8 cellular contexts compared by ENCODE assay signal in genomic region chr1:15153842-15154479, GRCh38. TPM values are rescaled to one million over a fixed set of nuclear protein-coding genes. Genes with fewer than 3 reads are reported as not detected.
DNase-seq lines count a peak whose midpoint lies in the region; ATAC-seq and TF ChIP-seq lines count a peak whose summit lies in the region.

No MANE protein-coding gene starts in this region.

- H2BK5ac ChIP-seq in neuronal stem cell (ENCODE audit: low read length): peak overlapping the region; percentile 43

- no peak overlapping the region for H2BK12ac ChIP-seq in neuronal stem cell (ENCODE audit: low read length)

- H3K27me3 Mint-ChIP-seq in activated CD4-positive, alpha-beta T cell treated with anti-CD3 and anti-CD28 coated beads for 36 hours: peaks cover 48% of the 10 kb centered on the region
- peaks cover 38% of the 10 kb centered on the region for H3K27me3 Mint-ChIP-seq in activated naive CD4-positive, alpha-beta T cell treated with anti-CD3 and anti-CD28 coated beads for 36 hours (ENCODE audit: low read depth)
- peaks cover 11% of the 10 kb centered on the region for H3K27me3 Mint-ChIP-seq in glutamatergic neuron (ENCODE audit: unreplicated experiment)

- no peaks in the 10 kb centered on the region for H3K36me3 ChIP-seq in neuronal stem cell (replicated peaks in 1 of 2; ENCODE audit: control insufficient read depth in 2 of 2, insufficient read depth in 2 of 2, low read length in 2 of 2)

- H3K4me3 ChIP-seq in neuronal stem cell (ENCODE audit: low read length in 2 of 2): peak overlapping the region; percentile 62 to 87

- H3K4me1 ChIP-seq in neuronal stem cell (ENCODE audit: control insufficient read depth in 2 of 2, insufficient read depth in 1 of 2, low read depth in 1 of 2, low read length in 2 of 2): peaks cover 4 to 6% of the 10 kb centered on the region in 2 donors

- peak overlapping the region; percentile 79 for H3K9ac ChIP-seq in neuronal stem cell (ENCODE audit: low read depth, low read length, poor library complexity)

- no peak overlapping the region for H4K8ac ChIP-seq in neuronal stem cell (ENCODE audit: low read depth, low read length)

- H2AFZ ChIP-seq in neuronal stem cell (ENCODE audit: low read length): peak overlapping the region; percentile 98

- peak overlapping the region; percentile 81 for H3K18ac ChIP-seq in neuronal stem cell (ENCODE audit: low read length)

- no CpG with 5 or more reads among the region's 74 CpGs for WGBS in neuronal stem cell (ENCODE audit: extremely low coverage in 2 of 2, insufficient read length in 2 of 2, insufficient replicate concordance in 1 of 2), 2 donors

- H3K4me3 Mint-ChIP-seq in activated CD4-positive, alpha-beta T cell treated with anti-CD3 and anti-CD28 coated beads for 36 hours: peak overlapping the region; percentile 11
- H3K4me3 Mint-ChIP-seq in activated naive CD4-positive, alpha-beta T cell treated with anti-CD3 and anti-CD28 coated beads for 36 hours: peak overlapping the region; percentile 49
- peak overlapping the region; percentile 84 for H3K4me3 Mint-ChIP-seq in glutamatergic neuron (ENCODE audit: unreplicated experiment)

- ATAC-seq in activated CD4-positive, alpha-beta T cell treated with anti-CD3 and anti-CD28 coated beads for 36 hours: peak; percentile 40
- ATAC-seq in GM21529 (IDR thresholded peaks at IDR 0.05; ENCODE audit: unreplicated experiment) (no peak), HG02588 (IDR thresholded peaks at IDR 0.05; ENCODE audit: unreplicated experiment) (no peak)

- H2BK120ac ChIP-seq in neuronal stem cell (ENCODE audit: low read depth, low read length): no peak overlapping the region

- peak; percentile 66 for DNase-seq in activated CD4-positive, alpha-beta T cell treated with anti-CD3 and anti-CD28 coated beads for 36 hours
- DNase-seq in activated CD4-positive, alpha-beta T cell treated with anti-CD3 and anti-CD28 coated beads, Interleukin-2, amount 50 U/mL, for 4 hours: no peak
- DNase-seq in NCI-H1694 (lab: John Stamatoyannopoulos, UW) (peak; percentile 36), glutamatergic neuron (peak; percentile 81), neuronal stem cell (ENCODE audit: low spot score) (peak; percentile 67)
- DNase-seq in activated naive CD4-positive, alpha-beta T cell treated with anti-CD3 and anti-CD28 coated beads for 36 hours: peak; percentile 47

- no peak overlapping the region for H3K4ac ChIP-seq in neuronal stem cell (ENCODE audit: low read length)

- peaks cover 4% of the 10 kb centered on the region for H3K79me1 ChIP-seq in neuronal stem cell (ENCODE audit: low read depth, low read length)

- H2AK5ac ChIP-seq in neuronal stem cell (ENCODE audit: low read depth, low read length): peak overlapping the region; percentile 18

- no peaks in the 10 kb centered on the region for H3K9me3 Mint-ChIP-seq in activated CD4-positive, alpha-beta T cell treated with anti-CD3 and anti-CD28 coated beads for 36 hours (ENCODE audit: low read depth)
- H3K9me3 Mint-ChIP-seq in activated naive CD4-positive, alpha-beta T cell treated with anti-CD3 and anti-CD28 coated beads for 36 hours: no peaks in the 10 kb centered on the region
- peaks cover 11% of the 10 kb centered on the region for H3K9me3 Mint-ChIP-seq in glutamatergic neuron (ENCODE audit: unreplicated experiment)

- H3K23ac ChIP-seq in neuronal stem cell (ENCODE audit: low read depth, low read length, poor library complexity): no peak overlapping the region

- H3K27ac Mint-ChIP-seq in activated CD4-positive, alpha-beta T cell treated with anti-CD3 and anti-CD28 coated beads for 36 hours: no peak overlapping the region
- no peak overlapping the region for H3K27ac Mint-ChIP-seq in activated naive CD4-positive, alpha-beta T cell treated with anti-CD3 and anti-CD28 coated beads for 36 hours
- peak overlapping the region; percentile 78 for H3K27ac Mint-ChIP-seq in glutamatergic neuron (ENCODE audit: unreplicated experiment)

- peak; percentile 80 for TF ChIP-seq CTCF in glutamatergic neuron (IDR thresholded peaks at IDR 0.05; ENCODE audit: partially characterized antibody, unreplicated experiment)

- POLR2A ChIA-PET in activated CD4-positive, alpha-beta T cell treated with anti-CD3 and anti-CD28 coated beads for 36 hours (lab: Charles Lee): no interaction called here

- peaks cover 0 to 2% of the 10 kb centered on the region in 2 donors for H3K9me3 ChIP-seq in neuronal stem cell (replicated peaks in 1 of 2; ENCODE audit: control insufficient read depth in 2 of 2, insufficient read depth in 1 of 2, low read depth in 1 of 2, low read length in 2 of 2)

- H4K91ac ChIP-seq in neuronal stem cell (ENCODE audit: low read depth, low read length, poor library complexity): no peak overlapping the region

- no peak overlapping the region for H3K27ac ChIP-seq in neuronal stem cell (replicated peaks; ENCODE audit: low read length)

- no peaks in the 10 kb centered on the region for H3K36me3 Mint-ChIP-seq in activated CD4-positive, alpha-beta T cell treated with anti-CD3 and anti-CD28 coated beads for 36 hours (ENCODE audit: low read depth)
- H3K36me3 Mint-ChIP-seq in activated naive CD4-positive, alpha-beta T cell treated with anti-CD3 and anti-CD28 coated beads for 36 hours (ENCODE audit: low read depth): no peaks in the 10 kb centered on the region
- H3K36me3 Mint-ChIP-seq in glutamatergic neuron (ENCODE audit: unreplicated experiment): no peaks in the 10 kb centered on the region

- H3K27me3 ChIP-seq in neuronal stem cell (ENCODE audit: control insufficient read depth in 3 of 3, insufficient read depth in 3 of 3, low read depth in 1 of 3, low read length in 3 of 3): peaks cover 5 to 38% (median 16%) of the 10 kb centered on the region in 3 experiments

- no peak overlapping the region for H3K14ac ChIP-seq in neuronal stem cell (ENCODE audit: low read length)

- peak overlapping the region; percentile 92 for H3K4me2 ChIP-seq in neuronal stem cell (ENCODE audit: insufficient read depth, low read length, poor library complexity, severe bottlenecking)

- H2BK15ac ChIP-seq in neuronal stem cell (ENCODE audit: low read length): peak overlapping the region; percentile 59

- CTCF ChIA-PET in activated CD4-positive, alpha-beta T cell treated with anti-CD3 and anti-CD28 coated beads for 36 hours (lab: Charles Lee): interaction anchor here (0.7 to 1.4 kb wide), 2 partner anchors 25 to 159 kb away, joined by 3 to 5 read pairs; no protein-coding TSS in a partner anchor
- CTCF ChIA-PET in activated naive CD4-positive, alpha-beta T cell treated with anti-CD3 and anti-CD28 coated beads for 36 hours (lab: Charles Lee): interaction anchor here (0.8 to 2.0 kb wide), 3 partner anchors 9 to 245 kb away, joined by 3 to 6 read pairs (median 4); no protein-coding TSS in a partner anchor

- intact Hi-C loops in activated CD4-positive, alpha-beta T cell treated with anti-CD3 and anti-CD28 coated beads for 36 hours (cut with DNase I, micrococcal nuclease): loop anchor here in 1 of 2 experiments (2.0 kb wide), 1 partner anchor 119 kb away; no protein-coding TSS in a partner anchor
- intact Hi-C loops in activated naive CD4-positive, alpha-beta T cell treated with anti-CD3 and anti-CD28 coated beads for 36 hours (cut with micrococcal nuclease): loop anchor here (2.0 kb wide), 1 partner anchor 25 kb away; no protein-coding TSS in a partner anchor

- H3K4me1 Mint-ChIP-seq in activated CD4-positive, alpha-beta T cell treated with anti-CD3 and anti-CD28 coated beads for 36 hours: peaks cover 19% of the 10 kb centered on the region
- peaks cover 30% of the 10 kb centered on the region for H3K4me1 Mint-ChIP-seq in activated naive CD4-positive, alpha-beta T cell treated with anti-CD3 and anti-CD28 coated beads for 36 hours (ENCODE audit: low read depth)
- peaks cover 15% of the 10 kb centered on the region for H3K4me1 Mint-ChIP-seq in glutamatergic neuron (ENCODE audit: low read depth, unreplicated experiment)

RNA-seq across cellular contexts. Expression of gene TMEM51, which starts 0.4 kb away (rescaled TPM):
- total RNA-seq in activated CD4-positive, alpha-beta T cell treated with anti-CD3 and anti-CD28 coated beads for 36 hours: under 1 TPM in 1 of 2 experiments, not detected in 1; 0.11 TPM
- total RNA-seq in activated naive CD4-positive, alpha-beta T cell treated with anti-CD3 and anti-CD28 coated beads for 36 hours: under 1 TPM; 0.14 to 0.15 TPM
- total RNA-seq in glutamatergic neuron (ENCODE audit: unreplicated experiment): 3.2 TPM
- polyA plus RNA-seq in neuronal stem cell (2013, experiment 1 of 2): 9.6 TPM
- polyA plus RNA-seq in neuronal stem cell (2013, experiment 2 of 2): 9.7 TPM

Comparison
In these comparisons a context has a peak if more than half of its experiments do, and no peak if none do; other contexts are left out.
1. DNase-seq: peak in activated CD4-positive, alpha-beta T cell treated with anti-CD3 and anti-CD28 coated beads for 36 hours (single experiment), NCI-H1694 (single experiment), activated naive CD4-positive, alpha-beta T cell treated with anti-CD3 and anti-CD28 coated beads for 36 hours (single experiment), glutamatergic neuron (single experiment) and neuronal stem cell (single experiment); none in activated CD4-positive, alpha-beta T cell treated with anti-CD3 and anti-CD28 coated beads, Interleukin-2, amount 50 U/mL, for 4 hours (0 of 2).
2. H3K4me3 Mint-ChIP-seq: peak in every context shown above with its lines; median percentile 84 in glutamatergic neuron; 49 in activated naive CD4-positive, alpha-beta T cell treated with anti-CD3 and anti-CD28 coated beads for 36 hours; 11 in activated CD4-positive, alpha-beta T cell treated with anti-CD3 and anti-CD28 coated beads for 36 hours.